ENCODE assay signal across 11 cellular contexts in genomic region chr18:53153281-53153680, GRCh38.
DNase-seq lines count a peak whose midpoint lies in the region; ATAC-seq and TF ChIP-seq lines count a peak whose summit lies in the region.
"Had no signal": no experiment of that assay in that cellular context is flagged by ENCODE, and none has a peak within 500 bp of the region (broad histone marks: within the 10 kb centered on the region; RNA-seq: fewer than 3 reads in every experiment).

No MANE protein-coding gene starts in this region.

- TF ChIP-seq CTCF in DOHH2 (IDR thresholded peaks at IDR 0.05; ENCODE audit: low read depth, low read length, poor library complexity, severe bottlenecking) (peak; percentile 21), GM23338 (conservative IDR thresholded peaks at IDR 0.05; ENCODE audit: low read depth in 2 of 2) (peak; percentile 72 to 76), RWPE2 (IDR thresholded peaks at IDR 0.05; ENCODE audit: poor library complexity, severe bottlenecking) (peak; percentile 31), coronary artery (IDR thresholded peaks at IDR 0.05) (no peak)

- H3K79me2 ChIP-seq in DOHH2 (ENCODE audit: control insufficient read depth, low read length) = no peaks in the 10 kb centered on the region
- no peaks in the 10 kb centered on the region for H3K79me2 ChIP-seq in GM23338 (replicated peaks; ENCODE audit: insufficient read depth)

- no peaks in the 10 kb centered on the region for H3K9me3 Mint-ChIP-seq in GM23338
- H3K9me3 Mint-ChIP-seq: activated CD4-positive, alpha-beta T cell treated with anti-CD3 and anti-CD28 coated beads, Interleukin-2, amount 10 ng/mL, durations not matched to agents 7 days and 5 days had no signal

- H3K9me2 ChIP-seq in DOHH2 (replicated peaks; ENCODE audit: control insufficient read depth, low read length) (no peaks in the 10 kb centered on the region), GM23338 (ENCODE audit: insufficient read depth) (no peaks in the 10 kb centered on the region)

- no peak overlapping the region for H2AFZ ChIP-seq in GM23338

- no peaks in the 10 kb centered on the region for H3K27me3 Mint-ChIP-seq in GM23338 (ENCODE audit: insufficient read depth, low read depth, poor library complexity)
- H3K27me3 Mint-ChIP-seq: activated CD4-positive, alpha-beta T cell treated with anti-CD3 and anti-CD28 coated beads, Interleukin-2, amount 10 ng/mL, durations not matched to agents 7 days and 5 days had no signal

- H3K4me3 Mint-ChIP-seq in GM23338 = no peak overlapping the region
- H3K4me3 Mint-ChIP-seq: activated CD4-positive, alpha-beta T cell treated with anti-CD3 and anti-CD28 coated beads, Interleukin-2, amount 10 ng/mL, durations not matched to agents 7 days and 5 days had no signal

- H3F3A ChIP-seq in DOHH2 (ENCODE audit: control insufficient read depth, insufficient read depth) (no peaks in the 10 kb centered on the region), GM23338 (replicated peaks; ENCODE audit: low read depth) (no peaks in the 10 kb centered on the region)

- H3K36me3 ChIP-seq in DOHH2 (ENCODE audit: control insufficient read depth, low read length) (no peaks in the 10 kb centered on the region), GM23338 (ENCODE audit: insufficient read depth) (no peaks in the 10 kb centered on the region), RWPE2 (ENCODE audit: low read depth) (no peaks in the 10 kb centered on the region)
- H3K36me3 ChIP-seq: Peyer's patch had no signal

- H3K27ac ChIP-seq in DOHH2 (ENCODE audit: low read depth, low read length) (no peak overlapping the region), GM23338 (ENCODE audit: low read depth) (no peak overlapping the region), RWPE2 (ENCODE audit: poor library complexity, severe bottlenecking) (no peak overlapping the region), coronary artery (no peak overlapping the region)
- H3K27ac ChIP-seq: Peyer's patch had no signal

- no peak overlapping the region for H3K4me3 ChIP-seq in DOHH2 (ENCODE audit: low read length)
- no peak overlapping the region for H3K4me3 ChIP-seq in GM23338
- H3K4me3 ChIP-seq in RWPE2 (ENCODE audit: severe bottlenecking) = no peak overlapping the region
- no peak overlapping the region for H3K4me3 ChIP-seq in coronary artery
- H3K4me3 ChIP-seq: Peyer's patch had no signal

- H3K4me2 ChIP-seq in DOHH2 (ENCODE audit: low read length) = no peak overlapping the region
- no peak overlapping the region for H3K4me2 ChIP-seq in GM23338

- DNase-seq in GM23338 (ENCODE audit: low spot score) = peak; percentile 65
- no peak for DNase-seq in RWPE2 (ENCODE audit: low spot score)
- DNase-seq in left kidney (ENCODE audit: low read depth, low spot score) = peak; percentile 12
- DNase-seq in NCI-H2196 treated with DMSO at 0.1 percent for 48 hours (lab: John Stamatoyannopoulos, UW; ENCODE audit: unreplicated experiment) = no peak
- DNase-seq in activated CD4-positive, CD25-positive, alpha-beta regulatory T cell (lab: John Stamatoyannopoulos, UW) = no peak
- DNase-seq in coronary artery (ENCODE audit: low spot score) = no peak
- DNase-seq: activated CD4-positive, alpha-beta T cell treated with anti-CD3 and anti-CD28 coated beads, Interleukin-2, amount 10 ng/mL, durations not matched to agents 7 days and 5 days; kidney; MV-4-11; Peyer's patch had no signal

- H4K20me1 ChIP-seq in DOHH2 (ENCODE audit: control insufficient read depth, insufficient read depth, low read depth, low read length) (no peaks in the 10 kb centered on the region), GM23338 (replicated peaks; ENCODE audit: insufficient read depth) (no peaks in the 10 kb centered on the region)

- ATAC-seq in GM23338 (peak; percentile 77), RWPE2 (ENCODE audit: low read depth) (no peak)

- H3K27me3 ChIP-seq in DOHH2 (ENCODE audit: control insufficient read depth, low read length) = no peaks in the 10 kb centered on the region
- no peaks in the 10 kb centered on the region for H3K27me3 ChIP-seq in GM23338 (ENCODE audit: insufficient read depth)
- no peaks in the 10 kb centered on the region for H3K27me3 ChIP-seq in RWPE2 (ENCODE audit: insufficient read depth, poor library complexity, severe bottlenecking)
- H3K27me3 ChIP-seq: Peyer's patch had no signal

- no peaks in the 10 kb centered on the region for H3K4me1 Mint-ChIP-seq in GM23338
- H3K4me1 Mint-ChIP-seq: activated CD4-positive, alpha-beta T cell treated with anti-CD3 and anti-CD28 coated beads, Interleukin-2, amount 10 ng/mL, durations not matched to agents 7 days and 5 days had no signal

- no peaks in the 10 kb centered on the region for H3K4me1 ChIP-seq in DOHH2 (ENCODE audit: control insufficient read depth, low read length)
- no peaks in the 10 kb centered on the region for H3K4me1 ChIP-seq in GM23338 (ENCODE audit: insufficient read depth)
- no peaks in the 10 kb centered on the region for H3K4me1 ChIP-seq in RWPE2 (ENCODE audit: insufficient read depth, poor library complexity, severe bottlenecking)
- H3K4me1 ChIP-seq: Peyer's patch had no signal

- H3K9me3 ChIP-seq in DOHH2 (ENCODE audit: control insufficient read depth, insufficient read depth, low read length) = no peaks in the 10 kb centered on the region; the same call in 1 of the 2 replicates
- no peaks in the 10 kb centered on the region for H3K9me3 ChIP-seq in RWPE2 (ENCODE audit: severe bottlenecking)
- H3K9me3 ChIP-seq: Peyer's patch had no signal

- no peaks in the 10 kb centered on the region for H3K36me3 Mint-ChIP-seq in GM23338 (ENCODE audit: low read depth)

- H3K27ac Mint-ChIP-seq in GM23338 = no peak overlapping the region
- H3K27ac Mint-ChIP-seq: activated CD4-positive, alpha-beta T cell treated with anti-CD3 and anti-CD28 coated beads, Interleukin-2, amount 10 ng/mL, durations not matched to agents 7 days and 5 days had no signal

TF ChIP-seq in GM23338, 12 proteins besides CTCF, POLR2A, EP300 and RAD21:
- TF ChIP-seq EZH2phosphoT487 (IDR thresholded peaks at IDR 0.05; ENCODE audit: unreplicated experiment) (no peak), STAT1 (IDR thresholded peaks at IDR 0.05; ENCODE audit: unreplicated experiment) (no peak), NANOG (IDR thresholded peaks at IDR 0.05; ENCODE audit: borderline replicate concordance) (no peak)

Comparison
In these comparisons a context has a peak if more than half of its experiments do, and no peak if none do; other contexts are left out.
1. DNase-seq: peak in GM23338 (single experiment) and left kidney (single experiment); none in RWPE2 (single experiment), NCI-H2196 treated with DMSO at 0.1 percent for 48 hours (single experiment), activated CD4-positive, CD25-positive, alpha-beta regulatory T cell (0 of 4) and coronary artery (single experiment).